8 cellular contexts compared by ENCODE assay signal in genomic region chr13:106570354-106570822, GRCh38.
DNase-seq lines count a peak whose midpoint lies in the region; ATAC-seq and TF ChIP-seq lines count a peak whose summit lies in the region.

No MANE protein-coding gene starts in this region.

- no peaks in the 10 kb centered on the region for H3K27me3 ChIP-seq in RWPE2 (ENCODE audit: insufficient read depth, poor library complexity, severe bottlenecking)

- no peak overlapping the region for H3K27ac ChIP-seq in RWPE2 (ENCODE audit: poor library complexity, severe bottlenecking)

- no peaks in the 10 kb centered on the region for H3K9me3 ChIP-seq in RWPE2 (ENCODE audit: severe bottlenecking)

- DNase-seq in RWPE2 (ENCODE audit: low spot score) (peak; percentile 82), hepatic stellate cell (ENCODE audit: low spot score) (peak; percentile 67), pons (ENCODE audit: low spot score) (no peak), NCI-H2029 (lab: John Stamatoyannopoulos, UW) (no peak)
- peak; percentile 45 for DNase-seq in activated gamma-delta T cell treated with anti-CD3 and anti-CD28 coated beads, Interleukin-2, amount 50 U/mL, for 16 hours (ENCODE audit: low read depth)
- peak in 3 of 4 experiments; percentile 40 to 47 (median 47) for DNase-seq in stimulated activated CD4-positive, alpha-beta T cell treated with anti-CD3 and anti-CD28 coated beads, Interleukin-1b, Interleukin-23, amount 100 ng/mL, for 24 hours (ENCODE audit: low read depth in 4 of 4, low spot score in 1 of 4)

- peaks cover 7% of the 10 kb centered on the region for H3K4me1 ChIP-seq in RWPE2 (ENCODE audit: insufficient read depth, poor library complexity, severe bottlenecking)

- no peak overlapping the region for H3K4me3 ChIP-seq in RWPE2 (ENCODE audit: severe bottlenecking)

- ATAC-seq in HG02759 (IDR thresholded peaks at IDR 0.05; ENCODE audit: unreplicated experiment) (peak; percentile 17), RWPE2 (ENCODE audit: low read depth) (peak; percentile 70), GM21717 (IDR thresholded peaks at IDR 0.05; ENCODE audit: unreplicated experiment) (no peak)

- TF ChIP-seq CTCF in RWPE2 (IDR thresholded peaks at IDR 0.05; ENCODE audit: poor library complexity, severe bottlenecking) = no peak

- no peaks in the 10 kb centered on the region for H3K36me3 ChIP-seq in RWPE2 (ENCODE audit: low read depth)

Comparison
In these comparisons a context has a peak if more than half of its experiments do, and no peak if none do; other contexts are left out.
1. DNase-seq: peak in RWPE2 (single experiment), activated gamma-delta T cell treated with anti-CD3 and anti-CD28 coated beads, Interleukin-2, amount 50 U/mL, for 16 hours (single experiment), hepatic stellate cell (single experiment) and stimulated activated CD4-positive, alpha-beta T cell treated with anti-CD3 and anti-CD28 coated beads, Interleukin-1b, Interleukin-23, amount 100 ng/mL, for 24 hours (3 of 4); none in pons (single experiment) and NCI-H2029 (single experiment).